In the genomic region with DNA sequence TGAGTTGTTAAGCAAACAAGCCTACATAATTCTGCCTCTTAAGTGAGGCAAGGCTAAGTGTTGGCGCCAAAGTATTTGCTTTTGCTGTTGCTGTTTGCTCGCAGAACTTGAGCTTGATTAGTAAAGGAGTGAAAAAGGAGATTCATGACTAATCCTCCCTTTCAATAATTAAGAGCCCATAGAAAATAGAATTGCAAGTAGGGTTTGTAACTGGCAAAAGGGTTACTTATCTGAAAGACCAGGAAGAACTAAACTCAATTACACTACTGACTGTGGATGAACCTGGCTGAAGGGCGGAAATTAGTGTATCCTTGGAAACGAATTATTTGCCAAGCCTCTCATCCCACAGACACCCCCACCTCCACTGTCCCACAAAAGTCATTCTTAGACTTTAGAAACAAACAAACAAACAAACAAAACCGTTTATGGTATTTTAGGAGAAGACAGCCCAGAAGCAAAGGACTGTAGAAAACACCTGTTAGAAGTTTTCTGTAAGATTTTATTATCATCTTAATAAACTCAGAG, we compare ENCODE assay signal across 8 cellular contexts. TPM values are rescaled to one million over a fixed set of nuclear protein-coding genes. Genes with fewer than 3 reads are reported as not detected.
A peak's percentile ranks its signal among the peaks of the same experiment; 100 is the strongest.
DNase-seq lines count a peak whose midpoint lies in the region; ATAC-seq and TF ChIP-seq lines count a peak whose summit lies in the region.

No MANE protein-coding gene starts in this region.

- H3K36me3 ChIP-seq in ascending aorta (no peaks in the 10 kb centered on the region), left lung (no peaks in the 10 kb centered on the region), thymus (ENCODE audit: control insufficient read depth, insufficient read depth) (no peaks in the 10 kb centered on the region)

- no peaks in the 10 kb centered on the region for H3K4me1 ChIP-seq in ascending aorta
- peaks cover 0 to 13% of the 10 kb centered on the region in 2 donors for H3K4me1 ChIP-seq in left lung
- peaks cover 4% of the 10 kb centered on the region for H3K4me1 ChIP-seq in thymus (ENCODE audit: control insufficient read depth, insufficient read depth, low read length)

- intact Hi-C loops in ascending aorta (cut with DNase I) (loop anchor here (2.0 to 5.0 kb wide), 3 partner anchors 53 to 127 kb away; a partner anchor contains a TSS), left lung (cut with DNase I) (no loop called here)

- TF ChIP-seq CTCF in ascending aorta (IDR thresholded peaks at IDR 0.05) (no peak), left lung (IDR thresholded peaks at IDR 0.05) (no peak)

- peaks cover 55% of the 10 kb centered on the region for H3K27me3 Mint-ChIP-seq in activated CD8-positive, alpha-beta memory T cell treated with anti-CD3 and anti-CD28 coated beads, Interleukin-2, amount 10 ng/mL, durations not matched to agents 7 days and 5 days

- H3K4me3 Mint-ChIP-seq in activated CD8-positive, alpha-beta memory T cell treated with anti-CD3 and anti-CD28 coated beads, Interleukin-2, amount 10 ng/mL, durations not matched to agents 7 days and 5 days: peak overlapping the region; percentile 89

- H3K4me3 ChIP-seq in ascending aorta (peak overlapping the region; percentile 73 to 81), left lung (peak overlapping the region; percentile 54 to 61), thymus (ENCODE audit: low read length) (peak overlapping the region; percentile 77)

- H3K27ac ChIP-seq in ascending aorta (no peak overlapping the region), left lung (peak overlapping the region in 1 of 2 donors; percentile 41), thymus (ENCODE audit: low read depth) (no peak overlapping the region)

- no peak overlapping the region for H3K27ac Mint-ChIP-seq in activated CD8-positive, alpha-beta memory T cell treated with anti-CD3 and anti-CD28 coated beads, Interleukin-2, amount 10 ng/mL, durations not matched to agents 7 days and 5 days

- CTCF ChIA-PET in activated CD8-positive, alpha-beta memory T cell treated with anti-CD3 and anti-CD28 coated beads, Interleukin-2, amount 10 ng/mL, durations not matched to agents 7 days and 5 days (lab: Charles Lee): interaction anchor here (1.7 kb wide), 1 partner anchor 14 kb away, joined by 4 read pairs; no protein-coding TSS in a partner anchor

- no peaks in the 10 kb centered on the region for H3K9me3 Mint-ChIP-seq in activated CD8-positive, alpha-beta memory T cell treated with anti-CD3 and anti-CD28 coated beads, Interleukin-2, amount 10 ng/mL, durations not matched to agents 7 days and 5 days (ENCODE audit: low read depth)

- no peak for ATAC-seq in activated CD8-positive, alpha-beta memory T cell treated with anti-CD3 and anti-CD28 coated beads, Interleukin-2, amount 10 ng/mL, durations not matched to agents 7 days and 5 days
- ATAC-seq in left lung (no peak), HG03460 (IDR thresholded peaks at IDR 0.05; ENCODE audit: unreplicated experiment) (no peak)

- no peak for DNase-seq in activated CD8-positive, alpha-beta memory T cell treated with anti-CD3 and anti-CD28 coated beads, Interleukin-2, amount 10 ng/mL, durations not matched to agents 7 days and 5 days
- DNase-seq in activated CD8-positive, alpha-beta memory T cell treated with anti-CD3 and anti-CD28 coated beads for 24 hours: no peak
- DNase-seq in ascending aorta (ENCODE audit: low spot score in 2 of 2): no peak
- no peak for DNase-seq in left lung
- no peak for DNase-seq in NAMALWA (ENCODE audit: low spot score)
- DNase-seq in MV-4-11 (lab: John Stamatoyannopoulos, UW): no peak

- H3K36me3 Mint-ChIP-seq in activated CD8-positive, alpha-beta memory T cell treated with anti-CD3 and anti-CD28 coated beads, Interleukin-2, amount 10 ng/mL, durations not matched to agents 7 days and 5 days: peaks cover 4% of the 10 kb centered on the region

- H3K9me3 ChIP-seq in ascending aorta: no peaks in the 10 kb centered on the region
- no peaks in the 10 kb centered on the region for H3K9me3 ChIP-seq in left lung
- H3K9me3 ChIP-seq in thymus (ENCODE audit: control insufficient read depth): no peaks in the 10 kb centered on the region

- WGBS in thymus: 43% methylated on average over 5 of the region's 5 CpGs

- H3K27me3 ChIP-seq in ascending aorta (no peaks in the 10 kb centered on the region), left lung (peaks cover 0 to 23% of the 10 kb centered on the region in 2 donors), thymus (ENCODE audit: control insufficient read depth, insufficient read depth) (peaks cover 11% of the 10 kb centered on the region)

- H3K4me1 Mint-ChIP-seq in activated CD8-positive, alpha-beta memory T cell treated with anti-CD3 and anti-CD28 coated beads, Interleukin-2, amount 10 ng/mL, durations not matched to agents 7 days and 5 days: peaks cover 14% of the 10 kb centered on the region

RNA-seq across cellular contexts. Expression of a gene that starts 0.4 kb away (rescaled TPM):
- 1 to 10 TPM in 1 of 2 experiments, under 1 TPM in 1; 0.96 to 1.1 TPM for total RNA-seq in activated CD8-positive, alpha-beta memory T cell treated with anti-CD3 and anti-CD28 coated beads, Interleukin-2, amount 10 ng/mL, durations not matched to agents 7 days and 5 days
- 1.1 TPM for total RNA-seq in ascending aorta
- 10 to 100 TPM; 27.7 to 31.7 TPM for total RNA-seq in left lung
- 1.8 TPM for polyA plus RNA-seq in thymus

Comparison
In these comparisons a context has a peak if more than half of its experiments do, and no peak if none do; other contexts are left out.
1. RNA of a gene that starts 0.4 kb away (total RNA-seq): 27.7 to 31.7 TPM in left lung; 0.96 to 1.1 TPM in activated CD8-positive, alpha-beta memory T cell treated with anti-CD3 and anti-CD28 coated beads, Interleukin-2, amount 10 ng/mL, durations not matched to agents 7 days and 5 days and 1.1 TPM in ascending aorta (single experiment); every median in the first group is over 10 times any median in the second.
2. Peak in every context shown above with its lines, with median percentiles within 50 percentile points of each other: H3K4me3 ChIP-seq.